8 cellular contexts compared by ENCODE assay signal in genomic region chr20:46757754-46758678, GRCh38.
DNase-seq lines count a peak whose midpoint lies in the region; ATAC-seq and TF ChIP-seq lines count a peak whose summit lies in the region.

No MANE protein-coding gene starts in this region.

- DNase-seq in DMS53 (lab: John Stamatoyannopoulos, UW) (peak; percentile 83), LNCaP clone FGC (ENCODE audit: low read depth) (no peak), RPMI8226 (peak; percentile 63), germinal center (ENCODE audit: low spot score) (peak; percentile 74), putamen (ENCODE audit: low spot score) (peak; percentile 18)
- DNase-seq in activated naive CD4-positive, alpha-beta T cell (lab: John Stamatoyannopoulos, UW) = peak in 3 of 4 experiments; percentile 7 to 27 (median 13)

- TF ChIP-seq CTCF in LNCaP clone FGC (IDR thresholded peaks at IDR 0.05; ENCODE audit: control insufficient read depth, extremely low read depth, insufficient read depth) = peak; percentile 97

- ATAC-seq in GM18502 (IDR thresholded peaks at IDR 0.05; ENCODE audit: poor library complexity, unreplicated experiment) (no peak), GM19035 (IDR thresholded peaks at IDR 0.05; ENCODE audit: unreplicated experiment) (no peak)

- H3K4me3 ChIP-seq in LNCaP clone FGC (ENCODE audit: low read depth, low read length) = no peak overlapping the region
